In the genomic region with DNA sequence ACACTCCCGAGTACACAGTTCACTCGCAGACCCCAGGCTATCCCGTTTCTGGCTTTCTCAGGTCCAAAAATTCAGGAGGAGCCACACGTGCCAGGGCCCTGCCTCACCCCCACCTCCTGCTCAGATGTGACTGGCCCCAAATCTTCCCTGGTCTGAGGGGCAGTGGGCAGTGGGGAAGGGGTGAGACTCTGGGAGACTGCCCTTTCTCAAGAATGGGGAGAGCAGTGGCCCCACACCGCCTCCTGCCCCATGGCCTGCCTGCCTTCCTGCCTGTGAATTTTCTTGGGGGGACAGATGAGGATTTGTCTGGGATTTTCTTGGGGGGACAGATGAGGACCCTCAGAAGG, we compare ENCODE assay signal across 30 cellular contexts.
"Had no signal": no experiment of that assay in that cellular context is flagged by ENCODE, and none has a peak within 500 bp of the region (broad histone marks: within the 10 kb centered on the region; RNA-seq: fewer than 3 reads in every experiment).

No MANE protein-coding gene starts in this region.

- H3K27me3 ChIP-seq: ascending aorta, SJCRH30 had no signal

- H3K4me1 Mint-ChIP-seq: activated naive CD4-positive, alpha-beta T cell treated with anti-CD3 and anti-CD28 coated beads, Interleukin-2, amount 50 U/mL, for 24 hours; activated naive CD8-positive, alpha-beta T cell treated with anti-CD3 and anti-CD28 coated beads, Interleukin-2, amount 10 ng/mL, durations not matched to agents 7 days and 5 days had no signal

- H3K4me3 ChIP-seq: ascending aorta, breast epithelium, K562, SJCRH30, SK-N-MC had no signal

- ATAC-seq: activated T-cell treated with anti-CD3 and anti-CD28 coated beads, Interleukin-2, amount 50 U/mL, for 4 hours; K562 had no signal

- DNase-seq: activated CD4-positive, alpha-beta memory T cell treated with anti-CD3 and anti-CD28 coated beads for 36 hours; activated CD4-positive, alpha-beta T cell treated with anti-CD3 and anti-CD28 coated beads for 4 hours; activated CD4-positive, alpha-beta T cell treated with anti-CD3 and anti-CD28 coated beads, Interleukin-2, amount 50 U/mL, for 1 hour; activated CD8-positive, alpha-beta memory T cell treated with anti-CD3 and anti-CD28 coated beads, Interleukin-2, amount 50 U/mL, for 4 hours; activated gamma-delta T cell; activated naive CD4-positive, alpha-beta T cell treated with Interleukin-2 at 50 U/mL for 16 hours; activated naive CD8-positive, alpha-beta T cell treated with anti-CD3 and anti-CD28 coated beads, Interleukin-2, amount 10 ng/mL, durations not matched to agents 7 days and 5 days; activated T-cell treated with anti-CD3 and anti-CD28 coated beads for 4 hours; activated T-cell treated with anti-CD3 and anti-CD28 coated beads, Interleukin-2, amount 50 U/mL, for 4 hours; amygdala; NCI-H1092 treated with DMSO at 0.1 percent for 48 hours; NCI-H1417; NCI-H146; NCI-H187; NCI-H2029 treated with DMSO at 0.1 percent for 48 hours; NCI-H2107; NCI-H510A; NCI-H526; NCI-H748 treated with DMSO at 0.1 percent for 48 hours; OCI-M1; SHP77; SJCRH30 had no signal

- H3K4me1 ChIP-seq: ascending aorta, breast epithelium, SJCRH30 had no signal

- H3K4me3 Mint-ChIP-seq: activated CD4-positive, alpha-beta memory T cell treated with anti-CD3 and anti-CD28 coated beads for 36 hours; activated naive CD4-positive, alpha-beta T cell treated with anti-CD3 and anti-CD28 coated beads, Interleukin-2, amount 50 U/mL, for 24 hours; activated naive CD8-positive, alpha-beta T cell treated with anti-CD3 and anti-CD28 coated beads, Interleukin-2, amount 10 ng/mL, durations not matched to agents 7 days and 5 days; activated T-cell treated with anti-CD3 and anti-CD28 coated beads, Interleukin-2, amount 50 U/mL, for 4 hours; activated T-helper 1 cell treated with anti-CD3 and anti-CD28 coated beads, Interleukin-12 subunit alpha, Interleukin-12 subunit beta, Interleukin-2, Interleukin-4 antibody, amounts not matched to agents 30 ng/mL and 10 ng/mL and 1 ng/mL, durations not matched to agents 14 hours and 24 hours and 36 hours; T-helper 1 cell treated with Interleukin-12 subunit alpha and Interleukin-12 subunit beta and Interleukin-4 antibody, amounts not matched to agents 30 μg/mL and 1 μg/mL, for 36 hours; T-helper 2 cell treated with Interferon-gamma antibody and Interleukin-4, amounts not matched to agents 5 μg/mL and 100 μg/mL, for 36 hours had no signal

- H3K27ac ChIP-seq: ascending aorta, breast epithelium, SJCRH30, SK-N-MC had no signal

- H3K36me3 Mint-ChIP-seq: activated CD4-positive, alpha-beta memory T cell treated with anti-CD3 and anti-CD28 coated beads for 36 hours; activated naive CD4-positive, alpha-beta T cell treated with anti-CD3 and anti-CD28 coated beads, Interleukin-2, amount 50 U/mL, for 24 hours; activated naive CD8-positive, alpha-beta T cell treated with anti-CD3 and anti-CD28 coated beads, Interleukin-2, amount 10 ng/mL, durations not matched to agents 7 days and 5 days had no signal

- H3K9me3 ChIP-seq: ascending aorta, SJCRH30 had no signal

- H3K36me3 ChIP-seq: ascending aorta, breast epithelium, SJCRH30 had no signal

- H3K9me3 Mint-ChIP-seq: activated CD4-positive, alpha-beta memory T cell treated with anti-CD3 and anti-CD28 coated beads for 36 hours; activated naive CD4-positive, alpha-beta T cell treated with anti-CD3 and anti-CD28 coated beads, Interleukin-2, amount 50 U/mL, for 24 hours; activated naive CD8-positive, alpha-beta T cell treated with anti-CD3 and anti-CD28 coated beads, Interleukin-2, amount 10 ng/mL, durations not matched to agents 7 days and 5 days; activated T-cell treated with anti-CD3 and anti-CD28 coated beads, Interleukin-2, amount 50 U/mL, for 4 hours; activated T-helper 1 cell treated with anti-CD3 and anti-CD28 coated beads, Interleukin-12 subunit alpha, Interleukin-12 subunit beta, Interleukin-2, Interleukin-4 antibody, amounts not matched to agents 30 ng/mL and 10 ng/mL and 1 ng/mL, durations not matched to agents 14 hours and 24 hours and 36 hours; T-helper 1 cell treated with Interleukin-12 subunit alpha and Interleukin-12 subunit beta and Interleukin-4 antibody, amounts not matched to agents 30 μg/mL and 1 μg/mL, for 36 hours; T-helper 2 cell treated with Interferon-gamma antibody and Interleukin-4, amounts not matched to agents 5 μg/mL and 100 μg/mL, for 36 hours had no signal

- H3K27ac Mint-ChIP-seq: activated CD4-positive, alpha-beta memory T cell treated with anti-CD3 and anti-CD28 coated beads for 36 hours; activated naive CD4-positive, alpha-beta T cell treated with anti-CD3 and anti-CD28 coated beads, Interleukin-2, amount 50 U/mL, for 24 hours; activated naive CD8-positive, alpha-beta T cell treated with anti-CD3 and anti-CD28 coated beads, Interleukin-2, amount 10 ng/mL, durations not matched to agents 7 days and 5 days; activated T-helper 1 cell treated with anti-CD3 and anti-CD28 coated beads, Interleukin-12 subunit alpha, Interleukin-12 subunit beta, Interleukin-2, Interleukin-4 antibody, amounts not matched to agents 30 ng/mL and 10 ng/mL and 1 ng/mL, durations not matched to agents 14 hours and 24 hours and 36 hours; T-helper 1 cell treated with Interleukin-12 subunit alpha and Interleukin-12 subunit beta and Interleukin-4 antibody, amounts not matched to agents 30 μg/mL and 1 μg/mL, for 36 hours; T-helper 2 cell treated with Interferon-gamma antibody and Interleukin-4, amounts not matched to agents 5 μg/mL and 100 μg/mL, for 36 hours had no signal
